Comparison of ENCODE assay signal across 2 cellular contexts in genomic region chr11:128615076-128615475, GRCh38.
TF ChIP-seq lines count a peak whose summit lies in the region.

No MANE protein-coding gene starts in this region.

TF ChIP-seq in liver, 16 proteins besides CTCF, POLR2A, EP300 and RAD21:
- TF ChIP-seq ZBTB33 (IDR thresholded peaks at IDR 0.05), result no peak
- peak; percentile 31 to 45 for TF ChIP-seq RXRA (IDR thresholded peaks at IDR 0.05)
- TF ChIP-seq FOXA2 (IDR thresholded peaks at IDR 0.05), result no peak

TF ChIP-seq in HepG2, 621 proteins besides CTCF, POLR2A, EP300 and RAD21:
- TF ChIP-seq HMGXB4 (CRISPR knock-in tag; IDR thresholded peaks at IDR 0.05; ENCODE audit: borderline replicate concordance in 1 of 2, low read depth in 1 of 2) (no peak), NR1H2 (CRISPR knock-in tag; IDR thresholded peaks at IDR 0.05; ENCODE audit: borderline replicate concordance, low read depth) (no peak), ZNF224 (CRISPR knock-in tag; IDR thresholded peaks at IDR 0.05) (no peak), ZFP1 (CRISPR knock-in tag; IDR thresholded peaks at IDR 0.05) (no peak), ZNF44 (CRISPR knock-in tag; IDR thresholded peaks at IDR 0.05) (no peak), RBAK (CRISPR knock-in tag; IDR thresholded peaks at IDR 0.05) (no peak), CSRNP1 (CRISPR knock-in tag; IDR thresholded peaks at IDR 0.05) (no peak), ZNF33A (CRISPR knock-in tag; IDR thresholded peaks at IDR 0.05; ENCODE audit: borderline replicate concordance) (no peak), SAP130 (CRISPR knock-in tag; IDR thresholded peaks at IDR 0.05; ENCODE audit: low read depth) (no peak), ZNF816 (CRISPR knock-in tag; IDR thresholded peaks at IDR 0.05; ENCODE audit: borderline replicate concordance) (no peak), MTF2 (CRISPR knock-in tag; IDR thresholded peaks at IDR 0.05; ENCODE audit: borderline replicate concordance) (no peak)
